ENCODE assay signal across 38 cellular contexts in genomic region chr18:61331051-61331450, GRCh38. TPM values are rescaled to one million over a fixed set of nuclear protein-coding genes. Genes with fewer than 3 reads are reported as not detected.
DNase-seq lines count a peak whose midpoint lies in the region; ATAC-seq, FAIRE-seq and TF ChIP-seq lines count a peak whose summit lies in the region.
"Had no signal": no experiment of that assay in that cellular context is flagged by ENCODE, and none has a peak within 500 bp of the region (broad histone marks: within the 10 kb centered on the region; RNA-seq: fewer than 3 reads in every experiment).

No MANE protein-coding gene starts in this region.

- no peak for TF ChIP-seq POLR2A in K562 (conservative IDR thresholded peaks at IDR 0.05)
- TF ChIP-seq POLR2A in testis (IDR thresholded peaks at IDR 0.05): no peak

- no peaks in the 10 kb centered on the region for H4K20me1 ChIP-seq in K562 (replicated peaks; ENCODE audit: control insufficient read depth, insufficient read depth, low read length)
- H4K20me1 ChIP-seq: BLaER1; BLaER1 treated with 17β-estradiol and CSF1 and Interleukin-3, amounts not matched to agents 10 nM and 100 nM had no signal

- TF ChIP-seq RAD21 in K562 (CRISPR knock-in tag; conservative IDR thresholded peaks at IDR 0.05 in 1 of 2, IDR thresholded peaks at IDR 0.05 in 1 of 2): no peak

- no peaks in the 10 kb centered on the region for H3K27me3 ChIP-seq in K562 (ENCODE audit: control insufficient read depth in 2 of 2, insufficient read depth in 2 of 2, low read length in 2 of 2)
- H3K27me3 ChIP-seq in testis: no peaks in the 10 kb centered on the region
- H3K27me3 ChIP-seq: BLaER1; BLaER1 treated with 17β-estradiol and CSF1 and Interleukin-3, amounts not matched to agents 10 nM and 100 nM had no signal

- H3K36me3 ChIP-seq in HEK293 (ENCODE audit: control insufficient read depth in 2 of 2, insufficient read depth in 1 of 2, low read length in 2 of 2) (no peaks in the 10 kb centered on the region), K562 (ENCODE audit: control insufficient read depth, insufficient read depth, low read length) (no peaks in the 10 kb centered on the region), testis (ENCODE audit: low read depth, missing control alignments) (no peaks in the 10 kb centered on the region)
- H3K36me3 ChIP-seq: BE2C; BLaER1; BLaER1 treated with 17β-estradiol and CSF1 and Interleukin-3, amounts not matched to agents 10 nM and 100 nM had no signal

- H3K79me2 ChIP-seq in K562 (ENCODE audit: control insufficient read depth, insufficient read depth, low read length): no peaks in the 10 kb centered on the region

- peak; percentile 98 for FAIRE-seq in D721Med (lab: Jason Lieb, UNC)
- FAIRE-seq in K562 (lab: Jason Lieb, UNC): no peak
- FAIRE-seq: A204.1, A549 had no signal

- no peak overlapping the region for H2AFZ ChIP-seq in K562 (ENCODE audit: low read depth, low read length)

- in situ Hi-C loops in K562 (cut with MboI): no loop called here

- ATAC-seq in K562: no peak
- ATAC-seq: A549; CD8-positive, alpha-beta T cell had no signal

- intact Hi-C loops in K562 (cut with micrococcal nuclease): no loop called here
- intact Hi-C loops in testis (cut with DNase I; ENCODE audit: low total_unique reads): no loop called here

- H3K9me1 ChIP-seq in K562 (ENCODE audit: control insufficient read depth, insufficient read depth, low read length): no peaks in the 10 kb centered on the region

- POLR2A ChIA-PET in HEK293 (lab: Yijun Ruan, JAX): no interaction called here
- POLR2A ChIA-PET in K562 (lab: Yijun Ruan, JAX): no interaction called here

- H3K9ac ChIP-seq in K562 (ENCODE audit: insufficient read depth in 1 of 2, low read depth in 2 of 2, low read length in 2 of 2): no peak overlapping the region
- H3K9ac ChIP-seq: BLaER1; BLaER1 treated with 17β-estradiol and CSF1 and Interleukin-3, amounts not matched to agents 10 nM and 100 nM had no signal

- TF ChIP-seq EP300 in K562 (IDR thresholded peaks at IDR 0.05; ENCODE audit: low read length): no peak

- CTCF ChIA-PET in HEK293 (lab: Yijun Ruan, JAX) (interaction anchor here (0.7 to 5.5 kb wide), 2 partner anchors 9 to 851 kb away, joined by 4 to 42 read pairs; no protein-coding TSS in a partner anchor), K562 (lab: Yijun Ruan, JAX; ENCODE audit: low intra/inter-chr PET ratio) (no interaction called here)

- H3K27ac ChIP-seq in HEK293 (ENCODE audit: extremely low read depth, low read depth, low read length) (no peak overlapping the region), K562 (ENCODE audit: extremely low read depth, low read depth, low read length) (no peak overlapping the region), testis (no peak overlapping the region)
- H3K27ac ChIP-seq: 22Rv1; A549; BLaER1; BLaER1 treated with 17β-estradiol and CSF1 and Interleukin-3, amounts not matched to agents 10 nM and 100 nM; C4-2B had no signal

- H3K9me3 ChIP-seq in HEK293 (ENCODE audit: control insufficient read depth, insufficient read depth, low read depth, low read length) (no peaks in the 10 kb centered on the region), K562 (replicated peaks; ENCODE audit: control insufficient read depth, insufficient read depth, low read depth, low read length) (no peaks in the 10 kb centered on the region), testis (no peaks in the 10 kb centered on the region)
- H3K9me3 ChIP-seq: A549, BE2C, Caco-2 had no signal

- no TSS peak for BruUV-seq in K562 (replicated peaks; lab: Mats Ljungman, UMichigan)

- no peak overlapping the region for H3K4me2 ChIP-seq in K562 (ENCODE audit: insufficient read depth, low read length)
- H3K4me2 ChIP-seq: A549; BLaER1; BLaER1 treated with 17β-estradiol and CSF1 and Interleukin-3, amounts not matched to agents 10 nM and 100 nM had no signal

- TF ChIP-seq CTCF in D721Med (IDR thresholded peaks at IDR 0.05; ENCODE audit: insufficient read depth, missing control alignments) (no peak), HEK293 (tag by site-specific recombination; IDR thresholded peaks at IDR 0.05) (no peak), K562 (IDR thresholded peaks at IDR 0.05 in 2 of 3, conservative IDR thresholded peaks at IDR 0.05 in 1 of 3; ENCODE audit: insufficient read depth in 2 of 3, low read depth in 1 of 3, low read length in 3 of 3) (no peak), testis (IDR thresholded peaks at IDR 0.05) (no peak)

- H3K4me1 ChIP-seq in HEK293 (ENCODE audit: control insufficient read depth, insufficient read depth, low read length) (peaks cover 3% of the 10 kb centered on the region), K562 (replicated peaks in 1 of 2; ENCODE audit: control insufficient read depth in 2 of 2, insufficient read depth in 2 of 2, low read length in 2 of 2) (no peaks in the 10 kb centered on the region), testis (peaks cover 20% of the 10 kb centered on the region)
- H3K4me1 ChIP-seq: A549; BE2C; BLaER1; BLaER1 treated with 17β-estradiol and CSF1 and Interleukin-3, amounts not matched to agents 10 nM and 100 nM; Caco-2 had no signal

- 0% methylated on average over 3 of the region's 3 CpGs for WGBS in K562 (ENCODE audit: insufficient coverage, low coverage, missing lambda C conversion rate)
- WGBS in testis, 2 donors: 88 to 89% methylated on average over 3 of the region's 3 CpGs

- H3K4me3 ChIP-seq in HEK293 (ENCODE audit: low read depth, low read length): no peak overlapping the region
- no peak overlapping the region for H3K4me3 ChIP-seq in K562
- no peak overlapping the region for H3K4me3 ChIP-seq in testis
- H3K4me3 ChIP-seq: A549; BLaER1; BLaER1 treated with 17β-estradiol and CSF1 and Interleukin-3, amounts not matched to agents 10 nM and 100 nM had no signal

- DNase-seq in D721Med (ENCODE audit: insufficient read length, low spot score) (no peak), K562 (ENCODE audit: extremely low read depth in 1 of 4, low spot score in 3 of 4) (no peak), testis (no peak), COLO668 (lab: John Stamatoyannopoulos, UW; ENCODE audit: unreplicated experiment) (no peak)
- no peak for DNase-seq in stimulated activated CD4-positive, alpha-beta T cell treated with anti-CD3 and anti-CD28 coated beads, Interleukin-4, amount 100 ng/mL, for 1 hour
- DNase-seq: 8988T; ACHN; AML-193; BE2C; C1 segment of cervical spinal cord; Caco-2; Calu3; CD4-positive, alpha-beta memory T cell; CD4-positive, alpha-beta T cell; CD4-positive, CD25-positive, alpha-beta regulatory T cell; CD8-positive, alpha-beta memory T cell; CD8-positive, alpha-beta T cell; COR-L47; DMS 273 treated with DMSO at 0.1 percent for 48 hours; DMS153; DMS53; DMS79; DMS79 treated with DMSO at 0.1 percent for 48 hours; DND-41; EL had no signal

TF ChIP-seq in HEK293, 187 proteins besides CTCF, POLR2A, EP300 and RAD21:
- TF ChIP-seq ZNF10 (tag by site-specific recombination; IDR thresholded peaks at IDR 0.05) (peak; percentile 82), YY2 (tag by site-specific recombination; IDR thresholded peaks at IDR 0.05) (no peak)

TF ChIP-seq in K562, 482 proteins besides CTCF, POLR2A, EP300 and RAD21:
- no peak for TF ChIP-seq RNF219 (CRISPR knock-in tag; IDR thresholded peaks at IDR 0.05)
- peak; percentile 80 for TF ChIP-seq ZNF134 (CRISPR knock-in tag; conservative IDR thresholded peaks at IDR 0.05)

RNA-seq across cellular contexts. Expression of gene CDH20, which starts 2.2 kb away (rescaled TPM):
- not detected in 2 replicates for total RNA-seq in K562 (2011; cell fraction: chromatin; rRNA removed; ENCODE audit: low replicate concordance)
- not detected in 2 replicates for total RNA-seq in K562 (2011; cell fraction: nucleolus; rRNA removed)
- total RNA-seq in K562 (2011; cell fraction: nucleoplasm; rRNA removed): not detected in 2 replicates
- not detected in 2 replicates for total RNA-seq in K562 (2014; rRNA removed)
- not detected in 2 replicates for total RNA-seq in K562 (2014; rRNA removed; fragmentation: Illumina TruSeq; extraction: Trizol)
- not detected in 2 replicates for total RNA-seq in K562 (2015; rRNA removed; fragmentation: Illumina TruSeq; extraction: Trizol)
- total RNA-seq in K562 (2021): not detected in 2 replicates
- not detected in 2 replicates for polyA plus RNA-seq in K562 (2011; rRNA removed)
- 0.04 TPM in 1 of 2 replicates, not detected in the other for polyA plus RNA-seq in K562 (2011; cell fraction: cytosol; rRNA removed)
- not detected in 2 replicates for polyA plus RNA-seq in K562 (2011; cell fraction: nucleus; rRNA removed)
- polyA plus RNA-seq in K562 (2012): not detected in 2 replicates
- polyA plus RNA-seq in K562 (2014; fragmentation: Illumina TruSeq; extraction: Trizol): not detected in 2 replicates
- polyA plus RNA-seq in K562 (2014; fragmentation: Nextera tagmentation; extraction: Ambion mirVana): not detected
- polyA plus RNA-seq in K562 (2014; rRNA removed): not detected in 2 replicates
- not detected in 2 replicates for polyA minus RNA-seq in K562 (2011; rRNA and poly(A)+ RNA removed)
- not detected in 2 replicates for polyA minus RNA-seq in K562 (2011; cell fraction: cytosol; rRNA and poly(A)+ RNA removed)
- polyA minus RNA-seq in K562 (2011; cell fraction: nucleus; rRNA and poly(A)+ RNA removed): not detected in 2 replicates
- under 1 TPM; 0.16 to 0.37 TPM for total RNA-seq in testis
- polyA plus RNA-seq in testis (ENCODE audit: insufficient read depth, low read depth, low replicate concordance): 0.88 TPM
- total RNA-seq: A172; B cell; Caco-2; Calu3; CD4-positive, alpha-beta memory T cell; Daoy; G401 had no signal
- polyA plus RNA-seq: A549; AG04450; CD14-positive monocyte; CD4-positive, alpha-beta memory T cell; CD8-positive, alpha-beta memory T cell had no signal
